9 cellular contexts compared by ENCODE assay signal in genomic region chr2:111946294-111947114, GRCh38. TPM values are rescaled to one million over a fixed set of nuclear protein-coding genes. Genes with fewer than 3 reads are reported as not detected.
DNase-seq lines count a peak whose midpoint lies in the region; ATAC-seq, FAIRE-seq and TF ChIP-seq lines count a peak whose summit lies in the region.
"Had no signal": no experiment of that assay in that cellular context is flagged by ENCODE, and none has a peak within 500 bp of the region (broad histone marks: within the 10 kb centered on the region; RNA-seq: fewer than 3 reads in every experiment).

No MANE protein-coding gene starts in this region.

- peak; percentile 72 for DNase-seq in DMS153 (lab: John Stamatoyannopoulos, UW)
- peak; percentile 62 for DNase-seq in NCI-H510A (lab: John Stamatoyannopoulos, UW)
- DNase-seq in endothelial cell of umbilical vein (ENCODE audit: low read depth, low spot score) = peak; percentile 55
- DNase-seq in spleen = no peak
- no peak for DNase-seq in COLO829 (ENCODE audit: low spot score)
- DNase-seq: activated naive CD8-positive, alpha-beta T cell treated with anti-CD3 and anti-CD28 coated beads, Interleukin-2, amount 10 ng/mL, durations not matched to agents 7 days and 5 days had no signal

- no peaks in the 10 kb centered on the region for H3K9me1 ChIP-seq in endothelial cell of umbilical vein (replicated peaks; ENCODE audit: control insufficient read depth, extremely low read depth, insufficient read depth, low read length)

- no peak overlapping the region for H3K4me2 ChIP-seq in endothelial cell of umbilical vein (ENCODE audit: insufficient read depth, low read length)

- H3K27me3 ChIP-seq in endothelial cell of umbilical vein (ENCODE audit: control insufficient read depth in 2 of 2, insufficient read depth in 2 of 2, low read length in 2 of 2) = no peaks in the 10 kb centered on the region
- H3K27me3 ChIP-seq in muscle layer of colon (ENCODE audit: control insufficient read depth in 1 of 2, insufficient read depth in 2 of 2, low read length in 2 of 2) = no peaks in the 10 kb centered on the region
- no peaks in the 10 kb centered on the region for H3K27me3 ChIP-seq in spleen (replicated peaks in 1 of 7)

- TF ChIP-seq CTCF in endothelial cell of umbilical vein (IDR thresholded peaks at IDR 0.05; ENCODE audit: extremely low read depth in 1 of 2, insufficient read depth in 1 of 2, low read depth in 1 of 2, low read length in 2 of 2) (no peak), spleen (IDR thresholded peaks at IDR 0.05 in 8 of 11, conservative IDR thresholded peaks at IDR 0.05 in 3 of 11) (no peak)

- CTCF ChIA-PET in endothelial cell of umbilical vein (lab: Charles Lee) = interaction anchor here (1.1 to 2.4 kb wide), 5 partner anchors 8 to 59 kb away, joined by 3 to 9 read pairs (median 4); no protein-coding TSS in a partner anchor

- no peak for TF ChIP-seq POLR2A in endothelial cell of umbilical vein (IDR thresholded peaks at IDR 0.05; ENCODE audit: low read depth, low read length)
- TF ChIP-seq POLR2A in spleen (IDR thresholded peaks at IDR 0.05) = no peak

- intact Hi-C loops in endothelial cell of umbilical vein (cut with micrococcal nuclease) (no loop called here), spleen (cut with DNase I; ENCODE audit: low total_unique reads) (no loop called here)

- H4K20me1 ChIP-seq in endothelial cell of umbilical vein (replicated peaks; ENCODE audit: control insufficient read depth, extremely low read depth, insufficient read depth, low read length) = no peaks in the 10 kb centered on the region

- H3K4me1 ChIP-seq in endothelial cell of umbilical vein (ENCODE audit: control insufficient read depth, extremely low read depth, insufficient read depth, low read length) (no peaks in the 10 kb centered on the region), muscle layer of colon (ENCODE audit: insufficient read depth, low read length) (peaks cover 38% of the 10 kb centered on the region), spleen (peaks cover 0 to 18% (median 0%) of the 10 kb centered on the region in 6 donors)

- no peak overlapping the region for H2AFZ ChIP-seq in endothelial cell of umbilical vein (ENCODE audit: low read depth, low read length)

- WGBS in spleen, 5 donors = 71 to 83% (median 74%) methylated on average over 9 of the region's 9 CpGs

- H3K27ac ChIP-seq in endothelial cell of umbilical vein (ENCODE audit: insufficient read depth, low read depth, low read length) (no peak overlapping the region), muscle layer of colon (ENCODE audit: low read depth, low read length) (peak overlapping the region; percentile 18), spleen (peak overlapping the region in 4 of 8 donors; percentile 17 to 47 (median 26))

- H3K79me2 ChIP-seq in endothelial cell of umbilical vein (ENCODE audit: control insufficient read depth, insufficient read depth, low read length) = no peaks in the 10 kb centered on the region

- peaks cover 8 to 20% of the 10 kb centered on the region in 2 experiments for H3K36me3 ChIP-seq in endothelial cell of umbilical vein (ENCODE audit: control insufficient read depth in 2 of 2, extremely low read depth in 1 of 2, insufficient read depth in 2 of 2, low read length in 2 of 2)
- peaks cover 17% of the 10 kb centered on the region for H3K36me3 ChIP-seq in muscle layer of colon (ENCODE audit: insufficient read depth, low read length)
- peaks cover 0 to 48% (median 0%) of the 10 kb centered on the region in 6 donors for H3K36me3 ChIP-seq in spleen

- BruUV-seq in endothelial cell of umbilical vein (replicated peaks; lab: Mats Ljungman, UMichigan) = no TSS peak

- dilution Hi-C loops in endothelial cell of umbilical vein (cut with MboI; ENCODE audit: extremely low pct_ligation_motif_present, low sequenced_read_pairs) = no loop called here

- H3K9me3 ChIP-seq in endothelial cell of umbilical vein (replicated peaks; ENCODE audit: control insufficient read depth, insufficient read depth, low read length) (no peaks in the 10 kb centered on the region), muscle layer of colon (ENCODE audit: low read length) (no peaks in the 10 kb centered on the region), spleen (no peaks in the 10 kb centered on the region)

- no peak for ATAC-seq in HG03196 (IDR thresholded peaks at IDR 0.05; ENCODE audit: unreplicated experiment)
- ATAC-seq in HG03139 (IDR thresholded peaks at IDR 0.05; ENCODE audit: unreplicated experiment) = no peak

- no peak overlapping the region for H3K9ac ChIP-seq in endothelial cell of umbilical vein (replicated peaks; ENCODE audit: extremely low read depth, insufficient read depth, low read length)
- H3K9ac ChIP-seq in muscle layer of colon (ENCODE audit: low read length) = no peak overlapping the region

- POLR2A ChIA-PET in endothelial cell of umbilical vein (lab: Charles Lee) = no interaction called here

- H3K4me3 ChIP-seq in endothelial cell of umbilical vein (replicated peaks in 1 of 3; ENCODE audit: insufficient read depth in 1 of 3, low read depth in 1 of 3, low read length in 3 of 3) (no peak overlapping the region), muscle layer of colon (ENCODE audit: low read depth in 1 of 2, low read length in 2 of 2) (no peak overlapping the region), spleen (no peak overlapping the region)

- no peak for FAIRE-seq in endothelial cell of umbilical vein (lab: Jason Lieb, UNC)

TF ChIP-seq in endothelial cell of umbilical vein, 7 proteins besides CTCF, POLR2A, EP300 and RAD21:
- TF ChIP-seq MAX (IDR thresholded peaks at IDR 0.05; ENCODE audit: insufficient read depth, insufficient read length) (no peak), FOS (IDR thresholded peaks at IDR 0.05; ENCODE audit: borderline replicate concordance, insufficient read depth, low read length) (no peak), JUN (IDR thresholded peaks at IDR 0.05; ENCODE audit: borderline replicate concordance, insufficient read depth, insufficient read length, low read depth) (no peak), EZH2 (IDR thresholded peaks at IDR 0.05; ENCODE audit: borderline replicate concordance, low read depth, low read length, severe bottlenecking) (no peak), GATA2 (IDR thresholded peaks at IDR 0.05; ENCODE audit: insufficient read depth, insufficient read length, low read depth, low read length) (no peak), MYC (IDR thresholded peaks at IDR 0.05; ENCODE audit: low read depth, low read length) (no peak), POLR2AphosphoS5 (IDR thresholded peaks at IDR 0.05; ENCODE audit: insufficient read depth, low read depth, low read length) (no peak)
TF ChIP-seq in endothelial cell of umbilical vein: peak in this region for 0.

RNA-seq across cellular contexts. Expression of gene MERTK, which starts 48.1 kb away (rescaled TPM):
- 37.3 TPM in 2 replicates for total RNA-seq in endothelial cell of umbilical vein
- polyA plus RNA-seq in endothelial cell of umbilical vein = 38.6 and 39.6 TPM in 2 replicates
- polyA plus RNA-seq in endothelial cell of umbilical vein (2011; cell fraction: cytosol; rRNA removed) = 25.8 and 31.1 TPM in 2 replicates
- polyA plus RNA-seq in endothelial cell of umbilical vein (2011; cell fraction: nucleus; rRNA removed) = 113 and 116 TPM in 2 replicates
- polyA plus RNA-seq in endothelial cell of umbilical vein (2012) = 18.1 and 27.2 TPM in 2 replicates
- polyA minus RNA-seq in endothelial cell of umbilical vein = 53.1 and 66.4 TPM in 2 replicates
- polyA minus RNA-seq in endothelial cell of umbilical vein (2011; cell fraction: cytosol; rRNA and poly(A)+ RNA removed) = not detected
- polyA minus RNA-seq in endothelial cell of umbilical vein (2011; cell fraction: nucleus; rRNA and poly(A)+ RNA removed) = 53.2 and 69.2 TPM in 2 replicates
- total RNA-seq in spleen = 100 to 1,000 TPM in 3 of 7 donors, 10 to 100 TPM in 4; 32.8 to 127 (median 70.5) TPM
- 1 to 10 TPM; 6.9 to 9.8 (median 8.5) TPM for polyA plus RNA-seq in spleen

Comparison
In these comparisons a context has a peak if more than half of its experiments do, and no peak if none do; other contexts are left out.
1. DNase-seq: peak in DMS153 (single experiment), NCI-H510A (single experiment) and endothelial cell of umbilical vein (single experiment); none in spleen (single experiment) and COLO829 (single experiment).